ENCODE assay signal across 8 cellular contexts in the genomic region with DNA sequence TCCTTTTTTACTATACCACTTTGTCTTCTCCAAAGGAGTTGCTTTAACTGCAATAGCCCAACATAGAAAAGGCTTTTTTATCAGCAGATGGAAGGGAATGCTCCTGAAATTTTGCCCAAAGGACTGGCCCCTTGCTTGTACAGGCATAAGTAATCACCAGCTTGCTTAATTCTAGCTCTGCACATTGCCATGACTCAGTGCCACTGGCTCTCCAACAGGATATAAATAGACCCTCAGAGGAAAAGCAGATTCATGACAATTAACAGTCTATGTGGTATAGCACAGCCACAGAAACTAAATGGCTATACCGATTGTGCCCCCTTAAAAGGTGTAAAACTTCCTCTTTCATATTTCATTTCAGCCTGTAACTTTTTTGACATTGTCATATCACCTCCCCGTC.
A peak's percentile ranks its signal among the peaks of the same experiment; 100 is the strongest.
DNase-seq lines count a peak whose midpoint lies in the region; ATAC-seq and TF ChIP-seq lines count a peak whose summit lies in the region.

No MANE protein-coding gene starts in this region.

- H3K27me3 ChIP-seq in A673 (replicated peaks; ENCODE audit: insufficient read depth, low read depth, low read length, poor library complexity), result no peaks in the 10 kb centered on the region

- ATAC-seq in GM19328 (IDR thresholded peaks at IDR 0.05; ENCODE audit: unreplicated experiment) (peak; percentile 64), HG03175 (IDR thresholded peaks at IDR 0.05; ENCODE audit: unreplicated experiment) (peak; percentile 59)

- H3K27ac ChIP-seq in A673 (ENCODE audit: low read depth, low read length, poor library complexity, severe bottlenecking), result no peak overlapping the region

- no TSS peak for BruUV-seq in A673 (replicated peaks; lab: Mats Ljungman, UMichigan)

- intact Hi-C loops in A673 (cut with micrococcal nuclease; ENCODE audit: unreplicated experiment), result no loop called here

- no peaks in the 10 kb centered on the region for H3K4me1 ChIP-seq in A673 (ENCODE audit: insufficient read depth, low read length, poor library complexity, severe bottlenecking)

- H3K4me3 ChIP-seq in skeletal muscle cell (ENCODE audit: low read depth, low read length) (no peak overlapping the region), A673 (ENCODE audit: low read depth, low read length, poor library complexity, severe bottlenecking) (no peak overlapping the region)

- H3K36me3 ChIP-seq in A673 (ENCODE audit: insufficient read depth, low read length, poor library complexity, severe bottlenecking), result no peaks in the 10 kb centered on the region

- TF ChIP-seq CTCF in A673 (conservative IDR thresholded peaks at IDR 0.05; ENCODE audit: low read depth, low read length), result no peak

- H3K9me3 ChIP-seq in A673 (ENCODE audit: low read depth, low read length, poor library complexity, severe bottlenecking), result no peaks in the 10 kb centered on the region

- POLR2A ChIA-PET in A673 (lab: Charles Lee; ENCODE audit: low non-redundant PET), result no interaction called here

- CTCF ChIA-PET in A673 (lab: Charles Lee), result no interaction called here

- DNase-seq in astrocyte of the hippocampus (ENCODE audit: low read depth, low spot score) (peak; percentile 83), skeletal muscle cell (ENCODE audit: low read depth) (peak; percentile 87), HPDE6-E6E7 (ENCODE audit: extremely low spot score) (no peak), A673 (ENCODE audit: low spot score) (no peak)
- no peak for DNase-seq in stimulated activated naive CD4-positive, alpha-beta T cell (lab: John Stamatoyannopoulos, UW)
- DNase-seq in activated CD8-positive, alpha-beta memory T cell treated with anti-CD3 and anti-CD28 coated beads for 24 hours, result no peak

Comparison
In these comparisons a context has a peak if more than half of its experiments do, and no peak if none do; other contexts are left out.
1. DNase-seq: peak in astrocyte of the hippocampus (single experiment) and skeletal muscle cell (single experiment); none in stimulated activated naive CD4-positive, alpha-beta T cell (0 of 6), HPDE6-E6E7 (single experiment), activated CD8-positive, alpha-beta memory T cell treated with anti-CD3 and anti-CD28 coated beads for 24 hours (single experiment) and A673 (single experiment).